26 cellular contexts compared by ENCODE assay signal in genomic region chr21:45213392-45213791, GRCh38.
"Had no signal": no experiment of that assay in that cellular context is flagged by ENCODE, and none has a peak within 500 bp of the region (broad histone marks: within the 10 kb centered on the region; RNA-seq: fewer than 3 reads in every experiment).

No MANE protein-coding gene starts in this region.

- H3K36me3 ChIP-seq: pancreas, prostate gland, uterus had no signal

- H3K4me1 ChIP-seq: left lung, pancreas, prostate gland, sigmoid colon, tibial nerve had no signal

- ATAC-seq: left colon; left lung; lower lobe of right lung; naive thymus-derived CD8-positive, alpha-beta T cell; pancreas; right cardiac atrium; stimulated activated memory B cell treated with anti-CD40 and anti-IgM and Interleukin-4, amounts not matched to agents 10 μg/mL and 1 μg/mL and 100 μg/mL, for 72 hours; stimulated activated naive CD8-positive, alpha-beta T cell treated with anti-CD3 and anti-CD28 coated beads, Interleukin-15, amount 100 ng/mL, for 72 hours had no signal

- H3K9me3 ChIP-seq: lower lobe of right lung, pancreas, prostate gland, sigmoid colon, uterus had no signal

- H3K27ac ChIP-seq: left lung, lower lobe of right lung, pancreas, prostate gland, sigmoid colon, spleen, tibial nerve, uterus had no signal

- H3K27me3 ChIP-seq: left lung, pancreas, sigmoid colon, spleen, tibial nerve, uterus had no signal

- H3K4me3 ChIP-seq: left lung, lower lobe of right lung, pancreas, prostate gland, sigmoid colon, spleen, tibial nerve, uterus had no signal

- DNase-seq: hypothalamus; immature natural killer cell; kidney; left colon; left lung; lower lobe of right lung; mammary epithelial cell; mesenchymal stem cell; naive thymus-derived CD8-positive, alpha-beta T cell; nucleus accumbens; pancreas; posterior cingulate gyrus; retina; right cardiac atrium; sigmoid colon; small intestine; spleen; stimulated activated CD4-positive, alpha-beta T cell treated with anti-CD3 and anti-CD28 coated beads, Interleukin-4, amount 100 ng/mL, for 24 hours; stimulated activated naive CD4-positive, alpha-beta T cell treated with Interleukin-2 at 50 U/mL for 16 hours; stimulated activated naive CD8-positive, alpha-beta T cell treated with anti-CD3 and anti-CD28 coated beads, Interleukin-15, amount 100 ng/mL, for 72 hours; substantia nigra; uterus had no signal

- FAIRE-seq: islet of Langerhans, pancreas, small intestine had no signal
